In genomic region chr21:46111193-46111571, GRCh38 we compare ENCODE assay signal across 21 cellular contexts. TPM values are rescaled to one million over a fixed set of nuclear protein-coding genes. Genes with fewer than 3 reads are reported as not detected.
DNase-seq lines count a peak whose midpoint lies in the region; ATAC-seq, FAIRE-seq and TF ChIP-seq lines count a peak whose summit lies in the region.
"Had no signal": no experiment of that assay in that cellular context is flagged by ENCODE, and none has a peak within 500 bp of the region (broad histone marks: within the 10 kb centered on the region; RNA-seq: fewer than 3 reads in every experiment).

No MANE protein-coding gene starts in this region.

- H3K4me3 ChIP-seq in right atrium auricular region = no peak overlapping the region
- H3K4me3 ChIP-seq: HAP-1, transverse colon had no signal

- ATAC-seq in GM21619 (IDR thresholded peaks at IDR 0.05; ENCODE audit: unreplicated experiment) = no peak
- ATAC-seq: activated T-cell treated with anti-CD3 and anti-CD28 coated beads, Interleukin-2, amount 50 U/mL, for 4 hours; Panc1; T-cell had no signal

- H3K9me3 ChIP-seq in right atrium auricular region = peaks cover 0 to 14% of the 10 kb centered on the region in 2 donors
- H3K9me3 ChIP-seq: HAP-1 had no signal

- no peaks in the 10 kb centered on the region for H3K27me3 ChIP-seq in right atrium auricular region
- H3K27me3 ChIP-seq: transverse colon had no signal

- H3K4me3 Mint-ChIP-seq in progenitor cell of endocrine pancreas (ENCODE audit: low read depth) = no peak overlapping the region
- H3K4me3 Mint-ChIP-seq: activated T-cell treated with anti-CD3 and anti-CD28 coated beads, Interleukin-2, amount 50 U/mL, for 4 hours; B cell; T-cell had no signal

- H3K27ac ChIP-seq in right atrium auricular region = peak overlapping the region; percentile 75 to 77

- H3K36me3 ChIP-seq in right atrium auricular region = peaks cover 46% of the 10 kb centered on the region

- no peaks in the 10 kb centered on the region for H3K4me1 Mint-ChIP-seq in progenitor cell of endocrine pancreas (ENCODE audit: low read depth)
- H3K4me1 Mint-ChIP-seq: B cell, T-cell had no signal

- no peak for TF ChIP-seq POLR2A in GM12891 (IDR thresholded peaks at IDR 0.05; ENCODE audit: low read depth, low read length)

- peaks cover 4% of the 10 kb centered on the region for H3K36me3 Mint-ChIP-seq in progenitor cell of endocrine pancreas (ENCODE audit: insufficient read depth)

- FAIRE-seq in GM12891 (lab: Jason Lieb, UNC) = no peak
- FAIRE-seq: colon, HTR-8/SVneo, islet of Langerhans had no signal

- H3K4me1 ChIP-seq in right atrium auricular region = peaks cover 0 to 26% of the 10 kb centered on the region in 2 donors

- DNase-seq in AG20443 (ENCODE audit: low spot score) = peak; percentile 7
- peak; percentile 13 for DNase-seq in GM12891 (ENCODE audit: insufficient read length, low spot score)
- DNase-seq in right atrium auricular region (ENCODE audit: low spot score) = peak; percentile 28
- peak; percentile 3 for DNase-seq in progenitor cell of endocrine pancreas (ENCODE audit: low spot score, unreplicated experiment)
- no peak for DNase-seq in HUDEP-2 (lab: John Stamatoyannopoulos, UW; ENCODE audit: unreplicated experiment in 76 of 76)
- DNase-seq in OCI-M2 (lab: John Stamatoyannopoulos, UW; ENCODE audit: unreplicated experiment) = no peak
- DNase-seq: activated T-cell treated with anti-CD3 and anti-CD28 coated beads, Interleukin-2, amount 50 U/mL, for 4 hours; DMS153; NCI-H2029 treated with DMSO at 0.1 percent for 48 hours; NCI-H69 had no signal

- H3K9me3 Mint-ChIP-seq in progenitor cell of endocrine pancreas (ENCODE audit: low read depth) = peaks cover 11% of the 10 kb centered on the region

- H3K27ac Mint-ChIP-seq in progenitor cell of endocrine pancreas = no peak overlapping the region
- H3K27ac Mint-ChIP-seq: B cell, T-cell had no signal

- H3K27me3 Mint-ChIP-seq in progenitor cell of endocrine pancreas = no peaks in the 10 kb centered on the region
- H3K27me3 Mint-ChIP-seq: B cell had no signal

- no peak for TF ChIP-seq CTCF in right atrium auricular region (IDR thresholded peaks at IDR 0.05)
- no peak for TF ChIP-seq CTCF in progenitor cell of endocrine pancreas (IDR thresholded peaks at IDR 0.05; ENCODE audit: unreplicated experiment)

TF ChIP-seq in GM12891, 5 proteins besides CTCF, POLR2A, EP300 and RAD21:
- no peak for TF ChIP-seq TAF1 (IDR thresholded peaks at IDR 0.05; ENCODE audit: low read depth, low read length)
- TF ChIP-seq POU2F2 (IDR thresholded peaks at IDR 0.05; ENCODE audit: low read depth, low read length) = no peak
- no peak for TF ChIP-seq PAX5 (IDR thresholded peaks at IDR 0.05; ENCODE audit: insufficient read depth, low read length, severe bottlenecking)
- no peak for TF ChIP-seq POLR2AphosphoS5 (IDR thresholded peaks at IDR 0.05; ENCODE audit: low read depth, low read length)
- TF ChIP-seq SPI1 (IDR thresholded peaks at IDR 0.05; ENCODE audit: low read depth, low read length) = no peak
TF ChIP-seq in GM12891: peak in this region for 0.

RNA-seq across cellular contexts. Expression of gene COL6A2, which starts 13.3 kb away (rescaled TPM):
- 1.5 TPM for polyA plus RNA-seq in GM12891 (2012; ENCODE audit: low read depth, missing spikeins)
- 100 to 1,000 TPM; 249 to 252 TPM for total RNA-seq in right atrium auricular region
- total RNA-seq in progenitor cell of endocrine pancreas = 32.0 and 38.6 TPM in 2 replicates

RNA-seq across cellular contexts. Expression of gene FTCD, which starts 44.2 kb away (rescaled TPM):
- polyA plus RNA-seq in GM12891 (2012; ENCODE audit: low read depth, missing spikeins) = 0.45 TPM
- total RNA-seq in right atrium auricular region = under 1 TPM in 1 of 2 donors, not detected in 1; 0.24 TPM
- total RNA-seq in progenitor cell of endocrine pancreas = 48.4 and 49.3 TPM in 2 replicates
- total RNA-seq: epithelial cell of proximal tubule, M059J, transverse colon had no signal

Comparison
In these comparisons a context has a peak if more than half of its experiments do, and no peak if none do; other contexts are left out.
1. DNase-seq: peak in AG20443 (single experiment), GM12891 (single experiment), right atrium auricular region (single experiment) and progenitor cell of endocrine pancreas (single experiment); none in HUDEP-2 (0 of 76) and OCI-M2 (single experiment).
2. RNA of gene FTCD, which starts 44.2 kb away (total RNA-seq): 48.4 to 49.3 TPM in progenitor cell of endocrine pancreas; 0.24 TPM in right atrium auricular region; every median in the first group is over 10 times any median in the second.